In the genomic region with DNA sequence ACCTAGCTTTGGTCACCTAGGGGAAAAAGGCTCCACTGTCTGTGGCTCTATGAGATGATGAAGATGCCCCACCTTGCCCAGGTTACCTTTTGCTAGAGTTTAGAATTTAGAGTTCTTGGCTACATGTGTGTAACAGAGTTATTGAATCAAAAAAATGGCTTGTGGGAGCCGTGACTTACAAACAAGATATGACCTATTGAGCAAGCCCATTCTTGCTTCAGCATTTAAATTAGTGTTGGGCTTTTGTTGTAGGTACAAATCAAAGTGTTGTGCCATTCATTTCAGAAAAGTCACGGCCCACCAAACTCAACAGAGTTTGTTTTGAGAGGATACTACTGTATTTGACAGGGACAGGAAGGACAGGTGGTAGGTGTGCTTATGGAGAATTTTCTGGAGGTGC, we compare ENCODE assay signal across 24 cellular contexts.
"Had no signal": no experiment of that assay in that cellular context is flagged by ENCODE, and none has a peak within 500 bp of the region (broad histone marks: within the 10 kb centered on the region; RNA-seq: fewer than 3 reads in every experiment).

No MANE protein-coding gene starts in this region.

- H3K4me3 ChIP-seq: left ventricle myocardium inferior, mucosa of descending colon, ovary, right atrium auricular region, right lobe of liver, smooth muscle cell, tibial nerve, uterus had no signal

- H3K36me3 ChIP-seq: left ventricle myocardium inferior, ovary, right atrium auricular region, right lobe of liver, tibial nerve, uterus had no signal

- H3K36me3 Mint-ChIP-seq: immature natural killer cell; memory B cell; naive thymus-derived CD4-positive, alpha-beta T cell; natural killer cell treated with Interleukin-12 subunit alpha and Interleukin-12 subunit beta and Interleukin-15 and Interleukin-18, amount 100 ng/mL, for 72 hours; stimulated activated memory B cell treated with anti-CD40 and anti-IgM and Interleukin-4, amounts not matched to agents 10 μg/mL and 1 μg/mL and 100 μg/mL, for 72 hours; type B pancreatic cell had no signal

- H3K27ac ChIP-seq: left ventricle myocardium inferior, ovary, right atrium auricular region, right lobe of liver, tibial nerve, uterus had no signal

- H3K9me3 ChIP-seq: left ventricle myocardium inferior, mucosa of descending colon, ovary, right atrium auricular region, right lobe of liver, tibial nerve, uterus had no signal

- H3K9me3 Mint-ChIP-seq: stimulated activated memory B cell treated with anti-CD40 and anti-IgM and Interleukin-4, amounts not matched to agents 10 μg/mL and 1 μg/mL and 100 μg/mL, for 72 hours; stimulated activated naive CD8-positive, alpha-beta T cell treated with anti-CD3 and anti-CD28 coated beads, Interleukin-15, amount 100 ng/mL, for 72 hours; type B pancreatic cell had no signal

- DNase-seq: immature natural killer cell; left ventricle myocardium inferior; midbrain; mucosa of descending colon; naive thymus-derived CD4-positive, alpha-beta T cell; ovary; right lobe of liver; stimulated activated CD4-positive, alpha-beta T cell treated with anti-CD3 and anti-CD28 coated beads, Interleukin-1b, Interleukin-23, amount 100 ng/mL, for 48 hours; stimulated activated CD4-positive, alpha-beta T cell treated with anti-CD3 and anti-CD28 coated beads, Interleukin-2, amount 100 ng/mL, for 48 hours; stimulated activated CD4-positive, alpha-beta T cell treated with anti-CD3 and anti-CD28 coated beads, Interleukin-4, amount 100 ng/mL, for 4 hours; stimulated activated CD8-positive, alpha-beta memory T cell treated with anti-CD3 and anti-CD28 coated beads, Interleukin-4, amount 100 ng/mL, for 48 hours; stimulated activated naive CD4-positive, alpha-beta T cell treated with Interleukin-2 at 50 U/mL for 16 hours; stimulated activated naive CD8-positive, alpha-beta T cell treated with anti-CD3 and anti-CD28 coated beads, Interleukin-15, amount 100 ng/mL, for 72 hours; substantia nigra; uterus had no signal

- H3K27ac Mint-ChIP-seq: immature natural killer cell; memory B cell; natural killer cell treated with Interleukin-12 subunit alpha and Interleukin-12 subunit beta and Interleukin-15 and Interleukin-18, amount 100 ng/mL, for 72 hours; progenitor cell of endocrine pancreas; stimulated activated memory B cell treated with anti-CD40 and anti-IgM and Interleukin-4, amounts not matched to agents 10 μg/mL and 1 μg/mL and 100 μg/mL, for 72 hours; stimulated activated naive CD8-positive, alpha-beta T cell treated with anti-CD3 and anti-CD28 coated beads, Interleukin-15, amount 100 ng/mL, for 72 hours; type B pancreatic cell had no signal

- H3K4me1 Mint-ChIP-seq: immature natural killer cell; memory B cell; naive thymus-derived CD4-positive, alpha-beta T cell; stimulated activated memory B cell treated with anti-CD40 and anti-IgM and Interleukin-4, amounts not matched to agents 10 μg/mL and 1 μg/mL and 100 μg/mL, for 72 hours; stimulated activated naive CD8-positive, alpha-beta T cell treated with anti-CD3 and anti-CD28 coated beads, Interleukin-15, amount 100 ng/mL, for 72 hours had no signal

- H3K4me3 Mint-ChIP-seq: immature natural killer cell; memory B cell; naive thymus-derived CD4-positive, alpha-beta T cell; natural killer cell treated with Interleukin-12 subunit alpha and Interleukin-12 subunit beta and Interleukin-15 and Interleukin-18, amount 100 ng/mL, for 72 hours; stimulated activated memory B cell treated with anti-CD40 and anti-IgM and Interleukin-4, amounts not matched to agents 10 μg/mL and 1 μg/mL and 100 μg/mL, for 72 hours; stimulated activated naive CD8-positive, alpha-beta T cell treated with anti-CD3 and anti-CD28 coated beads, Interleukin-15, amount 100 ng/mL, for 72 hours; type B pancreatic cell had no signal

- H3K4me2 ChIP-seq: smooth muscle cell had no signal

- H3K27me3 Mint-ChIP-seq: memory B cell; stimulated activated memory B cell treated with anti-CD40 and anti-IgM and Interleukin-4, amounts not matched to agents 10 μg/mL and 1 μg/mL and 100 μg/mL, for 72 hours had no signal

- H3K4me1 ChIP-seq: left ventricle myocardium inferior, right atrium auricular region, right lobe of liver, tibial nerve, uterus had no signal

- H3K27me3 ChIP-seq: ovary, right atrium auricular region, right lobe of liver, tibial nerve, uterus had no signal

- FAIRE-seq: islet of Langerhans had no signal
